ENCODE assay signal across 14 cellular contexts in genomic region chr10:119406888-119407777, GRCh38.
DNase-seq lines count a peak whose midpoint lies in the region; ATAC-seq and TF ChIP-seq lines count a peak whose summit lies in the region.
"Had no signal": no experiment of that assay in that cellular context is flagged by ENCODE, and none has a peak within 500 bp of the region (broad histone marks: within the 10 kb centered on the region; RNA-seq: fewer than 3 reads in every experiment).

No MANE protein-coding gene starts in this region.

- 68 to 85% (median 76%) methylated on average over 9 to 10 of the region's 10 CpGs for WGBS in adrenal gland, 4 donors
- 77 to 82% methylated on average over 10 of the region's 10 CpGs for WGBS in transverse colon (ENCODE audit: low coverage in 1 of 2), 2 donors

- no peak overlapping the region for H3K4me3 Mint-ChIP-seq in activated CD4-positive, alpha-beta T cell treated with anti-CD3 and anti-CD28 coated beads for 36 hours
- no peak overlapping the region for H3K4me3 Mint-ChIP-seq in activated CD4-positive, alpha-beta T cell treated with anti-CD3 and anti-CD28 coated beads, Interleukin-2, amount 10 ng/mL, durations not matched to agents 24 days and 14 days
- no peak overlapping the region for H3K4me3 Mint-ChIP-seq in memory B cell
- H3K4me3 Mint-ChIP-seq: stimulated activated naive CD8-positive, alpha-beta T cell treated with anti-CD3 and anti-CD28 coated beads, Interleukin-15, amount 100 ng/mL, for 72 hours had no signal

- no peaks in the 10 kb centered on the region for H3K9me3 Mint-ChIP-seq in activated CD4-positive, alpha-beta T cell treated with anti-CD3 and anti-CD28 coated beads for 36 hours (ENCODE audit: low read depth)
- no peaks in the 10 kb centered on the region for H3K9me3 Mint-ChIP-seq in activated CD4-positive, alpha-beta T cell treated with anti-CD3 and anti-CD28 coated beads, Interleukin-2, amount 10 ng/mL, durations not matched to agents 24 days and 14 days
- H3K9me3 Mint-ChIP-seq in memory B cell = no peaks in the 10 kb centered on the region
- H3K9me3 Mint-ChIP-seq: stimulated activated naive CD8-positive, alpha-beta T cell treated with anti-CD3 and anti-CD28 coated beads, Interleukin-15, amount 100 ng/mL, for 72 hours had no signal

- POLR2A ChIA-PET in activated CD4-positive, alpha-beta T cell treated with anti-CD3 and anti-CD28 coated beads for 36 hours (lab: Charles Lee) = interaction anchor here (0.6 kb wide), 1 partner anchor 190 kb away, joined by 4 read pairs; no protein-coding TSS in a partner anchor

- no peak for TF ChIP-seq CTCF in adrenal gland (IDR thresholded peaks at IDR 0.05)
- no peak for TF ChIP-seq CTCF in transverse colon (IDR thresholded peaks at IDR 0.05)

- H3K9me3 ChIP-seq in adrenal gland (replicated peaks in 1 of 3) = no peaks in the 10 kb centered on the region
- H3K9me3 ChIP-seq in transverse colon = no peaks in the 10 kb centered on the region

- peaks cover 2% of the 10 kb centered on the region for H3K36me3 Mint-ChIP-seq in activated CD4-positive, alpha-beta T cell treated with anti-CD3 and anti-CD28 coated beads for 36 hours (ENCODE audit: low read depth)
- no peaks in the 10 kb centered on the region for H3K36me3 Mint-ChIP-seq in activated CD4-positive, alpha-beta T cell treated with anti-CD3 and anti-CD28 coated beads, Interleukin-2, amount 10 ng/mL, durations not matched to agents 24 days and 14 days (ENCODE audit: low read depth)
- peaks cover 7% of the 10 kb centered on the region for H3K36me3 Mint-ChIP-seq in memory B cell

- H3K4me3 ChIP-seq in adrenal gland (no peak overlapping the region), transverse colon (no peak overlapping the region)

- H3K27me3 ChIP-seq in adrenal gland = no peaks in the 10 kb centered on the region
- no peaks in the 10 kb centered on the region for H3K27me3 ChIP-seq in transverse colon

- CTCF ChIA-PET in activated CD4-positive, alpha-beta T cell treated with anti-CD3 and anti-CD28 coated beads for 36 hours (lab: Charles Lee) = interaction anchor here (0.6 to 1.3 kb wide), 4 partner anchors 8 to 213 kb away, joined by 3 to 4 read pairs (median 3); no protein-coding TSS in a partner anchor

- intact Hi-C loops in activated CD4-positive, alpha-beta T cell treated with anti-CD3 and anti-CD28 coated beads for 36 hours (cut with DNase I, micrococcal nuclease) = no loop called here
- intact Hi-C loops in activated CD4-positive, alpha-beta T cell treated with anti-CD3 and anti-CD28 coated beads, Interleukin-2, amount 10 ng/mL, durations not matched to agents 24 days and 14 days (cut with micrococcal nuclease) = no loop called here
- intact Hi-C loops in adrenal gland (cut with DNase I) = no loop called here
- intact Hi-C loops in transverse colon (cut with DNase I; ENCODE audit: low total_unique reads) = no loop called here

- no peaks in the 10 kb centered on the region for H3K36me3 ChIP-seq in adrenal gland (replicated peaks in 1 of 2)
- no peaks in the 10 kb centered on the region for H3K36me3 ChIP-seq in transverse colon

- peaks cover 7% of the 10 kb centered on the region for H3K4me1 Mint-ChIP-seq in activated CD4-positive, alpha-beta T cell treated with anti-CD3 and anti-CD28 coated beads for 36 hours
- H3K4me1 Mint-ChIP-seq in activated CD4-positive, alpha-beta T cell treated with anti-CD3 and anti-CD28 coated beads, Interleukin-2, amount 10 ng/mL, durations not matched to agents 24 days and 14 days = no peaks in the 10 kb centered on the region
- H3K4me1 Mint-ChIP-seq in memory B cell = peaks cover 11% of the 10 kb centered on the region
- H3K4me1 Mint-ChIP-seq: stimulated activated naive CD8-positive, alpha-beta T cell treated with anti-CD3 and anti-CD28 coated beads, Interleukin-15, amount 100 ng/mL, for 72 hours had no signal

- H3K27ac ChIP-seq in adrenal gland = peak overlapping the region; percentile 16 to 64 (median 41)
- peak overlapping the region; percentile 21 to 60 (median 56) for H3K27ac ChIP-seq in transverse colon

- H3K4me1 ChIP-seq in adrenal gland (replicated peaks in 1 of 2) (peaks cover under 1 to 17% of the 10 kb centered on the region in 2 donors), transverse colon (peaks cover under 1 to 7% (median 2%) of the 10 kb centered on the region in 4 donors)

- no peaks in the 10 kb centered on the region for H3K27me3 Mint-ChIP-seq in activated CD4-positive, alpha-beta T cell treated with anti-CD3 and anti-CD28 coated beads for 36 hours
- no peaks in the 10 kb centered on the region for H3K27me3 Mint-ChIP-seq in activated CD4-positive, alpha-beta T cell treated with anti-CD3 and anti-CD28 coated beads, Interleukin-2, amount 10 ng/mL, durations not matched to agents 24 days and 14 days
- H3K27me3 Mint-ChIP-seq in memory B cell = no peaks in the 10 kb centered on the region
- H3K27me3 Mint-ChIP-seq: stimulated activated naive CD8-positive, alpha-beta T cell treated with anti-CD3 and anti-CD28 coated beads, Interleukin-15, amount 100 ng/mL, for 72 hours had no signal

- TF ChIP-seq EP300 in transverse colon (IDR thresholded peaks at IDR 0.05; ENCODE audit: low read depth) = no peak

- no peak for DNase-seq in activated CD4-positive, alpha-beta T cell treated with anti-CD3 and anti-CD28 coated beads for 36 hours
- no peak for DNase-seq in activated CD4-positive, alpha-beta T cell treated with anti-CD3 and anti-CD28 coated beads, Interleukin-2, amount 10 ng/mL, durations not matched to agents 24 days and 14 days
- DNase-seq in adrenal gland = no peak
- DNase-seq in memory B cell (ENCODE audit: low spot score in 2 of 2) = no peak
- no peak for DNase-seq in transverse colon
- DNase-seq in SW 1271 (lab: John Stamatoyannopoulos, UW) = no peak
- DNase-seq in T1000 (lab: John Stamatoyannopoulos, UW) = no peak
- DNase-seq: 8988T; activated CD4-positive, alpha-beta T cell treated with anti-CD3 and anti-CD28 coated beads, Interleukin-2, amount 50 U/mL, for 48 hours; activated naive CD4-positive, alpha-beta T cell treated with anti-CD3 and anti-CD28 coated beads, Interleukin-2, amount 50 U/mL, for 16 hours; DMS153; stimulated activated naive CD8-positive, alpha-beta T cell treated with anti-CD3 and anti-CD28 coated beads, Interleukin-15, amount 100 ng/mL, for 72 hours; T-helper 1 cell had no signal

- TF ChIP-seq POLR2A in adrenal gland (IDR thresholded peaks at IDR 0.05) (no peak), transverse colon (IDR thresholded peaks at IDR 0.05) (no peak)

- peak overlapping the region; percentile 19 for H3K27ac Mint-ChIP-seq in activated CD4-positive, alpha-beta T cell treated with anti-CD3 and anti-CD28 coated beads for 36 hours
- no peak overlapping the region for H3K27ac Mint-ChIP-seq in activated CD4-positive, alpha-beta T cell treated with anti-CD3 and anti-CD28 coated beads, Interleukin-2, amount 10 ng/mL, durations not matched to agents 24 days and 14 days
- H3K27ac Mint-ChIP-seq in memory B cell = peak overlapping the region; percentile 63
- H3K27ac Mint-ChIP-seq: stimulated activated naive CD8-positive, alpha-beta T cell treated with anti-CD3 and anti-CD28 coated beads, Interleukin-15, amount 100 ng/mL, for 72 hours had no signal

- no peak for ATAC-seq in activated CD4-positive, alpha-beta T cell treated with anti-CD3 and anti-CD28 coated beads for 36 hours
- peak; percentile 52 for ATAC-seq in memory B cell (ENCODE audit: low read depth)
- no peak for ATAC-seq in GM18907 (IDR thresholded peaks at IDR 0.05; ENCODE audit: unreplicated experiment)
- ATAC-seq: stimulated activated naive CD8-positive, alpha-beta T cell treated with anti-CD3 and anti-CD28 coated beads, Interleukin-15, amount 100 ng/mL, for 72 hours had no signal

- in situ Hi-C loops in transverse colon (cut with MboI; ENCODE audit: low pct_ligation_motif_present in 1 of 4, low pct_unique_long_range_greater_than_20kb in 1 of 4, low sequenced_read_pairs in 3 of 4) = no loop called here
